In genomic region chr2:241035818-241036396, GRCh38 we compare ENCODE assay signal across 9 cellular contexts.
DNase-seq lines count a peak whose midpoint lies in the region; TF ChIP-seq lines count a peak whose summit lies in the region.
"Had no signal": no experiment of that assay in that cellular context is flagged by ENCODE, and none has a peak within 500 bp of the region (broad histone marks: within the 10 kb centered on the region; RNA-seq: fewer than 3 reads in every experiment).

No MANE protein-coding gene starts in this region.

- peak overlapping the region; percentile 63 for H3K4me2 ChIP-seq in OCI-LY1 (ENCODE audit: low read length)
- H3K4me2 ChIP-seq: A549 had no signal

- no peaks in the 10 kb centered on the region for H3K36me3 ChIP-seq in OCI-LY1 (ENCODE audit: insufficient read depth, low read length)

- no peaks in the 10 kb centered on the region for H3K79me2 ChIP-seq in OCI-LY1 (ENCODE audit: insufficient read depth, low read length)

- no peaks in the 10 kb centered on the region for H3K9me2 ChIP-seq in OCI-LY1 (ENCODE audit: low read depth, low read length)

- no peaks in the 10 kb centered on the region for H4K20me1 ChIP-seq in OCI-LY1 (ENCODE audit: insufficient read depth, low read length)

- H3K27me3 ChIP-seq in OCI-LY1 (ENCODE audit: insufficient read depth, low read length), result peaks cover 5% of the 10 kb centered on the region; the same call in 1 of the 2 replicates

- peaks cover 20% of the 10 kb centered on the region for H3K4me1 ChIP-seq in OCI-LY1 (ENCODE audit: insufficient read depth, low read length, severe bottlenecking)
- H3K4me1 ChIP-seq: A549 had no signal

- no peak overlapping the region for H2AFZ ChIP-seq in OCI-LY1 (ENCODE audit: low read length)

- H3K27ac ChIP-seq in OCI-LY1 (ENCODE audit: low read depth, low read length, poor library complexity, severe bottlenecking), result peak overlapping the region; percentile 26
- H3K27ac ChIP-seq: A549 had no signal

- TF ChIP-seq CTCF in OCI-LY1 (IDR thresholded peaks at IDR 0.05; ENCODE audit: low read length) (no peak), retinal pigment epithelial cell (conservative IDR thresholded peaks at IDR 0.05; ENCODE audit: low read depth, low read length) (no peak)

- peak; percentile 13 for DNase-seq in NCI-H2171 treated with DMSO at 0.1 percent for 48 hours (lab: John Stamatoyannopoulos, UW)
- no peak for DNase-seq in NCI-H2171 (lab: John Stamatoyannopoulos, UW)
- peak; percentile 47 for DNase-seq in effector CD4-positive, alpha-beta T cell
- no peak for DNase-seq in retinal pigment epithelial cell (ENCODE audit: low read depth)
- DNase-seq in NCI-H1694 (lab: John Stamatoyannopoulos, UW), result no peak
- DNase-seq in NCI-H1092 (lab: John Stamatoyannopoulos, UW), result no peak
- no peak for DNase-seq in NCI-H2081 treated with DMSO at 0.1 percent for 48 hours (lab: John Stamatoyannopoulos, UW)

- no peaks in the 10 kb centered on the region for H3K9me3 ChIP-seq in OCI-LY1 (ENCODE audit: low read length)
- H3K9me3 ChIP-seq: A549 had no signal

- H3K9ac ChIP-seq in OCI-LY1 (ENCODE audit: low read length), result peak overlapping the region; percentile 56; the same call in 1 of the 2 replicates

- H3F3A ChIP-seq in OCI-LY1 (ENCODE audit: insufficient read depth, low read length), result no peaks in the 10 kb centered on the region

- H3K4me3 ChIP-seq in OCI-LY1 (ENCODE audit: low read depth, low read length, poor library complexity, severe bottlenecking), result peak overlapping the region; percentile 54
- H3K4me3 ChIP-seq in retinal pigment epithelial cell (ENCODE audit: low read length), result peak overlapping the region; percentile 14
- H3K4me3 ChIP-seq: A549 had no signal

Comparison
In these comparisons a context has a peak if more than half of its experiments do, and no peak if none do; other contexts are left out.
1. DNase-seq: peak in NCI-H2171 treated with DMSO at 0.1 percent for 48 hours (single experiment) and effector CD4-positive, alpha-beta T cell (single experiment); none in NCI-H2171 (single experiment), retinal pigment epithelial cell (single experiment), NCI-H1694 (single experiment), NCI-H1092 (single experiment) and NCI-H2081 treated with DMSO at 0.1 percent for 48 hours (single experiment).